Comparison of ENCODE assay signal across 23 cellular contexts in the genomic region with DNA sequence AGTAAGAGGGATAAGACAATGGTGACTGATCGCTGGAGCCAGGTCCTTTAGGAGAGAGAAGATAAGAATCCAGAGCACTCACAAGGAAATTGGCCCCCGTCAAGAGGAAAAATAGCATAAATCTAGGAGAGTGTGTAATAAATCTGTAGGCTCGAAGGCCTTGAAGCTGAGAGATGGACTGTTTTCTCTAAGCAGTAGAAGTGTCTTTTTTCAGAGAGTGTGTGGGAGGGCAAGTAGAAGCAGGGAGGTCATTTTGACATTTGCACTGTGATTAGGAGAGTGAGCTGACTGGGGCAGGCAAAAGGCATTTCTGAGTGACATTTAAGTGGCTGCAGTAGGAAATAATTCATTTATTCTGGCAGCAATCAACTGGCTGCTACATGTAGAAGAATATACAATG.
A peak's percentile ranks its signal among the peaks of the same experiment; 100 is the strongest.
DNase-seq lines count a peak whose midpoint lies in the region; ATAC-seq, FAIRE-seq and TF ChIP-seq lines count a peak whose summit lies in the region.
"Had no signal": no experiment of that assay in that cellular context is flagged by ENCODE, and none has a peak within 500 bp of the region (broad histone marks: within the 10 kb centered on the region; RNA-seq: fewer than 3 reads in every experiment).

No MANE protein-coding gene starts in this region.

- H3K4me3 ChIP-seq in cardiac muscle cell, result no peak overlapping the region
- no peak overlapping the region for H3K4me3 ChIP-seq in right cardiac atrium (ENCODE audit: low read length)
- no peak overlapping the region for H3K4me3 ChIP-seq in K562
- H3K4me3 ChIP-seq in testis, result no peak overlapping the region
- H3K4me3 ChIP-seq: BLaER1 treated with 17β-estradiol and CSF1 and Interleukin-3, amounts not matched to agents 10 nM and 100 nM; SJCRH30 had no signal

- CTCF ChIA-PET in K562 (lab: Yijun Ruan, JAX; ENCODE audit: low intra/inter-chr PET ratio), result no interaction called here

- H3K9me1 ChIP-seq in K562 (ENCODE audit: control insufficient read depth, insufficient read depth, low read length), result no peaks in the 10 kb centered on the region

- H3K27me3 Mint-ChIP-seq in nephron (ENCODE audit: low read depth), result no peaks in the 10 kb centered on the region

- H3K27me3 ChIP-seq in cardiac muscle cell (no peaks in the 10 kb centered on the region), right cardiac atrium (ENCODE audit: control insufficient read depth, insufficient read depth) (no peaks in the 10 kb centered on the region), K562 (ENCODE audit: control insufficient read depth in 2 of 2, insufficient read depth in 2 of 2, low read length in 2 of 2) (no peaks in the 10 kb centered on the region), testis (no peaks in the 10 kb centered on the region)
- H3K27me3 ChIP-seq: BLaER1 treated with 17β-estradiol and CSF1 and Interleukin-3, amounts not matched to agents 10 nM and 100 nM; SJCRH30 had no signal

- no peak for TF ChIP-seq CTCF in cardiac muscle cell (IDR thresholded peaks at IDR 0.05; ENCODE audit: low read depth, low read length)
- TF ChIP-seq CTCF in K562 (IDR thresholded peaks at IDR 0.05 in 2 of 3, conservative IDR thresholded peaks at IDR 0.05 in 1 of 3; ENCODE audit: insufficient read depth in 2 of 3, low read depth in 1 of 3, low read length in 3 of 3), result no peak
- no peak for TF ChIP-seq CTCF in nephron (IDR thresholded peaks at IDR 0.05; ENCODE audit: unreplicated experiment in 3 of 3)
- no peak for TF ChIP-seq CTCF in testis (IDR thresholded peaks at IDR 0.05)

- peaks cover 9% of the 10 kb centered on the region for H3K4me1 Mint-ChIP-seq in nephron

- peak overlapping the region; percentile 63 for H3K27ac ChIP-seq in cardiac muscle cell
- H3K27ac ChIP-seq in right cardiac atrium (ENCODE audit: low read length), result no peak overlapping the region
- no peak overlapping the region for H3K27ac ChIP-seq in K562 (ENCODE audit: extremely low read depth, low read depth, low read length)
- H3K27ac ChIP-seq in testis, result peak overlapping the region; percentile 41 to 51
- H3K27ac ChIP-seq: BLaER1 treated with 17β-estradiol and CSF1 and Interleukin-3, amounts not matched to agents 10 nM and 100 nM; SJCRH30 had no signal

- WGBS in right cardiac atrium, result 40% methylated on average over 3 of the region's 3 CpGs
- 0% methylated on average over 3 of the region's 3 CpGs for WGBS in K562 (ENCODE audit: insufficient coverage, low coverage, missing lambda C conversion rate)
- WGBS in testis, 2 donors, result 35 to 61% methylated on average over 3 of the region's 3 CpGs

- intact Hi-C loops in right cardiac atrium (cut with DNase I) (no loop called here), K562 (cut with micrococcal nuclease) (no loop called here), testis (cut with DNase I; ENCODE audit: low total_unique reads) (no loop called here)

- no peaks in the 10 kb centered on the region for H3K79me2 ChIP-seq in K562 (ENCODE audit: control insufficient read depth, insufficient read depth, low read length)

- H3K36me3 Mint-ChIP-seq in nephron (ENCODE audit: low read depth), result peaks cover 21% of the 10 kb centered on the region
- H3K36me3 Mint-ChIP-seq: CD8-positive, alpha-beta T cell had no signal

- H3K9me3 ChIP-seq in cardiac muscle cell (ENCODE audit: low read depth) (no peaks in the 10 kb centered on the region), right cardiac atrium (ENCODE audit: control insufficient read depth, low read length) (no peaks in the 10 kb centered on the region), K562 (replicated peaks; ENCODE audit: control insufficient read depth, insufficient read depth, low read depth, low read length) (no peaks in the 10 kb centered on the region), testis (no peaks in the 10 kb centered on the region)
- H3K9me3 ChIP-seq: SJCRH30 had no signal

- TF ChIP-seq POLR2A in K562 (conservative IDR thresholded peaks at IDR 0.05) (no peak), testis (IDR thresholded peaks at IDR 0.05) (no peak), H54 (IDR thresholded peaks at IDR 0.05; ENCODE audit: low read depth, low read length) (no peak)

- H3K4me3 Mint-ChIP-seq in nephron, result no peak overlapping the region
- H3K4me3 Mint-ChIP-seq: CD8-positive, alpha-beta T cell had no signal

- FAIRE-seq in K562 (lab: Jason Lieb, UNC) (no peak), H54 (lab: Jason Lieb, UNC) (no peak)
- FAIRE-seq: GM12891, RCC 7860 had no signal

- H3K4me1 ChIP-seq in cardiac muscle cell (ENCODE audit: low read depth) (peaks cover 8% of the 10 kb centered on the region), right cardiac atrium (ENCODE audit: control insufficient read depth, insufficient read depth, low read length) (no peaks in the 10 kb centered on the region), K562 (replicated peaks in 1 of 2; ENCODE audit: control insufficient read depth in 2 of 2, insufficient read depth in 2 of 2, low read length in 2 of 2) (no peaks in the 10 kb centered on the region), testis (no peaks in the 10 kb centered on the region)

- H4K20me1 ChIP-seq in K562 (replicated peaks; ENCODE audit: control insufficient read depth, insufficient read depth, low read length), result no peaks in the 10 kb centered on the region
- H4K20me1 ChIP-seq: BLaER1 treated with 17β-estradiol and CSF1 and Interleukin-3, amounts not matched to agents 10 nM and 100 nM had no signal

- POLR2A ChIA-PET in K562 (lab: Yijun Ruan, JAX), result interaction anchor here (0.5 to 0.9 kb wide), 3 partner anchors 12 to 79 kb away, joined by 3 read pairs; no protein-coding TSS in a partner anchor

- TF ChIP-seq RAD21 in K562 (CRISPR knock-in tag; conservative IDR thresholded peaks at IDR 0.05 in 1 of 2, IDR thresholded peaks at IDR 0.05 in 1 of 2), result no peak

- H3K36me3 ChIP-seq in cardiac muscle cell (no peaks in the 10 kb centered on the region), K562 (ENCODE audit: control insufficient read depth, insufficient read depth, low read length) (no peaks in the 10 kb centered on the region), testis (ENCODE audit: low read depth, missing control alignments) (no peaks in the 10 kb centered on the region)
- H3K36me3 ChIP-seq: BLaER1 treated with 17β-estradiol and CSF1 and Interleukin-3, amounts not matched to agents 10 nM and 100 nM; SJCRH30 had no signal

- no TSS peak for BruUV-seq in K562 (replicated peaks; lab: Mats Ljungman, UMichigan)

- peak overlapping the region in 2 of 3 experiments; percentile 0 to 67 for H3K27ac Mint-ChIP-seq in nephron
- H3K27ac Mint-ChIP-seq: CD8-positive, alpha-beta T cell had no signal

- no peak overlapping the region for H3K9ac ChIP-seq in K562 (ENCODE audit: insufficient read depth in 1 of 2, low read depth in 2 of 2, low read length in 2 of 2)
- H3K9ac ChIP-seq: BLaER1 treated with 17β-estradiol and CSF1 and Interleukin-3, amounts not matched to agents 10 nM and 100 nM had no signal

- TF ChIP-seq EP300 in K562 (IDR thresholded peaks at IDR 0.05; ENCODE audit: low read length), result no peak

- H3K4me2 ChIP-seq in K562 (ENCODE audit: insufficient read depth, low read length), result no peak overlapping the region
- H3K4me2 ChIP-seq: BLaER1 treated with 17β-estradiol and CSF1 and Interleukin-3, amounts not matched to agents 10 nM and 100 nM had no signal

- ATAC-seq in right cardiac atrium (no peak), K562 (no peak), HG03378 (IDR thresholded peaks at IDR 0.05; ENCODE audit: unreplicated experiment) (no peak)
- ATAC-seq: CD8-positive, alpha-beta T cell; HCT116 had no signal

- H3K9me3 Mint-ChIP-seq in nephron, result peaks cover 28% of the 10 kb centered on the region
- H3K9me3 Mint-ChIP-seq: CD8-positive, alpha-beta T cell had no signal

- in situ Hi-C loops in K562 (cut with MboI), result no loop called here

- peak in 1 of 2 donors; percentile 48 for DNase-seq in cardiac muscle cell (ENCODE audit: low read depth in 1 of 2, low spot score in 1 of 2)
- DNase-seq in right cardiac atrium, result no peak
- DNase-seq in K562 (ENCODE audit: extremely low read depth in 1 of 4, low spot score in 3 of 4), result no peak
- DNase-seq in testis, result peak; percentile 40
- DNase-seq in NCI-H82 treated with DMSO at 0.1 percent for 48 hours (lab: John Stamatoyannopoulos, UW; ENCODE audit: unreplicated experiment), result no peak
- DNase-seq in H54 (ENCODE audit: insufficient read length, low spot score), result no peak
- DNase-seq: 8988T; CD8-positive, alpha-beta T cell; GOT3; NCI-H1092; NCI-H1436 treated with DMSO at 0.1 percent for 48 hours; NCI-H1930; NCI-H2171; NCI-H345; NCI-H524; NCI-H774; SJCRH30 had no signal

- H2AFZ ChIP-seq in K562 (ENCODE audit: low read depth, low read length), result no peak overlapping the region

TF ChIP-seq in K562, 482 proteins besides CTCF, POLR2A, EP300 and RAD21:
- TF ChIP-seq, protein P1, sequence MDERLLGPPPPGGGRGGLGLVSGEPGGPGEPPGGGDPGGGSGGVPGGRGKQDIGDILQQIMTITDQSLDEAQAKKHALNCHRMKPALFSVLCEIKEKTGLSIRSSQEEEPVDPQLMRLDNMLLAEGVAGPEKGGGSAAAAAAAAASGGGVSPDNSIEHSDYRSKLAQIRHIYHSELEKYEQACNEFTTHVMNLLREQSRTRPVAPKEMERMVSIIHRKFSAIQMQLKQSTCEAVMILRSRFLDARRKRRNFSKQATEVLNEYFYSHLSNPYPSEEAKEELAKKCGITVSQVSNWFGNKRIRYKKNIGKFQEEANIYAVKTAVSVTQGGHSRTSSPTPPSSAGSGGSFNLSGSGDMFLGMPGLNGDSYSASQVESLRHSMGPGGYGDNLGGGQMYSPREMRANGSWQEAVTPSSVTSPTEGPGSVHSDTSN (CRISPR knock-in tag; IDR thresholded peaks at IDR 0.05; ENCODE audit: low read depth), result no peak
- TF ChIP-seq, protein P1 (tag; conservative IDR thresholded peaks at IDR 0.05; ENCODE audit: low read depth), result peak; percentile 81
- TF ChIP-seq MEIS2 (IDR thresholded peaks at IDR 0.05; ENCODE audit: partially characterized antibody) (peak; percentile 37), GTF2F1 (IDR thresholded peaks at IDR 0.05; ENCODE audit: low read depth, low read length) (no peak), TAF7 (tag; IDR thresholded peaks at IDR 0.05) (no peak), ZNF253 (CRISPR knock-in tag; conservative IDR thresholded peaks at IDR 0.05) (no peak)
TF ChIP-seq in K562: peak in this region for 2.

Comparison
In these comparisons a context has a peak if more than half of its experiments do, and no peak if none do; other contexts are left out.
1. H3K27ac ChIP-seq: peak in cardiac muscle cell (single experiment) and testis (2 of 2); none in right cardiac atrium (single experiment) and K562 (single experiment).